Comparison of ENCODE assay signal across 29 cellular contexts in genomic region chr5:62562867-62563266, GRCh38.
"Had no signal": no experiment of that assay in that cellular context is flagged by ENCODE, and none has a peak within 500 bp of the region (broad histone marks: within the 10 kb centered on the region; RNA-seq: fewer than 3 reads in every experiment).

No MANE protein-coding gene starts in this region.

- H3K9me3 ChIP-seq: neutrophil, right lobe of liver, testis had no signal

- H3K27me3 Mint-ChIP-seq: activated CD4-positive, alpha-beta memory T cell treated with anti-CD3 and anti-CD28 coated beads, Interleukin-2, amount 10 ng/mL, durations not matched to agents 7 days and 5 days; activated CD4-positive, alpha-beta T cell treated with anti-CD3 and anti-CD28 coated beads, Interleukin-2, amount 10 ng/mL, durations not matched to agents 7 days and 5 days; activated naive CD4-positive, alpha-beta T cell treated with anti-CD3 and anti-CD28 coated beads, Interleukin-2, amount 10 ng/mL, durations not matched to agents 7 days and 5 days; activated naive CD8-positive, alpha-beta T cell treated with anti-CD3 and anti-CD28 coated beads, Interleukin-2, amount 10 ng/mL, durations not matched to agents 7 days and 5 days; activated T-cell treated with anti-CD3 and anti-CD28 coated beads, Interleukin-2, amount 50 U/mL, for 24 hours; natural killer cell treated with Interleukin-12 subunit alpha and Interleukin-12 subunit beta and Interleukin-15 and Interleukin-18, amount 100 ng/mL, for 72 hours; progenitor cell of endocrine pancreas had no signal

- H3K4me3 ChIP-seq: coronary artery, esophagus muscularis mucosa, heart right ventricle, left lung, lower lobe of right lung, right lobe of liver, testis, transverse colon, uterus had no signal

- H3K4me3 Mint-ChIP-seq: activated CD4-positive, alpha-beta memory T cell treated with anti-CD3 and anti-CD28 coated beads, Interleukin-2, amount 10 ng/mL, durations not matched to agents 7 days and 5 days; activated CD4-positive, alpha-beta T cell treated with anti-CD3 and anti-CD28 coated beads, Interleukin-2, amount 10 ng/mL, durations not matched to agents 7 days and 5 days; activated naive CD4-positive, alpha-beta T cell treated with anti-CD3 and anti-CD28 coated beads, Interleukin-2, amount 10 ng/mL, durations not matched to agents 7 days and 5 days; activated naive CD8-positive, alpha-beta T cell treated with anti-CD3 and anti-CD28 coated beads, Interleukin-2, amount 10 ng/mL, durations not matched to agents 7 days and 5 days; activated T-cell treated with anti-CD3 and anti-CD28 coated beads, Interleukin-2, amount 50 U/mL, for 24 hours; natural killer cell treated with Interleukin-12 subunit alpha and Interleukin-12 subunit beta and Interleukin-15 and Interleukin-18, amount 100 ng/mL, for 72 hours had no signal

- H3K36me3 ChIP-seq: neutrophil, right lobe of liver, uterus had no signal

- DNase-seq: activated CD4-positive, alpha-beta memory T cell treated with anti-CD3 and anti-CD28 coated beads, Interleukin-2, amount 10 ng/mL, durations not matched to agents 7 days and 5 days; activated CD4-positive, alpha-beta T cell treated with anti-CD3 and anti-CD28 coated beads for 1 hour; activated CD4-positive, alpha-beta T cell treated with anti-CD3 and anti-CD28 coated beads, Interleukin-2, amount 10 ng/mL, durations not matched to agents 7 days and 5 days; activated CD8-positive, alpha-beta memory T cell treated with anti-CD3 and anti-CD28 coated beads, Interleukin-2, amount 50 U/mL, for 48 hours; activated gamma-delta T cell; activated naive CD4-positive, alpha-beta T cell treated with anti-CD3 and anti-CD28 coated beads, Interleukin-2, amount 10 ng/mL, durations not matched to agents 7 days and 5 days; activated naive CD8-positive, alpha-beta T cell treated with anti-CD3 and anti-CD28 coated beads, Interleukin-2, amount 10 ng/mL, durations not matched to agents 7 days and 5 days; activated T-cell treated with anti-CD3 and anti-CD28 coated beads, Interleukin-2, amount 50 U/mL, for 24 hours; brain microvascular endothelial cell; foreskin melanocyte; heart right ventricle; left lung; lower lobe of right lung; mesenchymal stem cell; right lobe of liver; stimulated activated CD4-positive, alpha-beta T cell treated with anti-CD3 and anti-CD28 coated beads, Interleukin-12 subunit alpha, Interleukin-12 subunit beta, amount 100 ng/mL, for 4 hours; stimulated activated CD4-positive, alpha-beta T cell treated with anti-CD3 and anti-CD28 coated beads, Interleukin-4, amount 100 ng/mL, for 1 hour; stimulated activated naive CD8-positive, alpha-beta T cell treated with anti-CD3 and anti-CD28 coated beads, Interleukin-15, Interleukin-2, amounts not matched to agents 100 U/mL and 50 U/mL, for 24 hours; T-helper 9 cell; testis; transverse colon; uterus had no signal

- H3K27ac Mint-ChIP-seq: activated CD4-positive, alpha-beta memory T cell treated with anti-CD3 and anti-CD28 coated beads, Interleukin-2, amount 10 ng/mL, durations not matched to agents 7 days and 5 days; activated CD4-positive, alpha-beta T cell treated with anti-CD3 and anti-CD28 coated beads, Interleukin-2, amount 10 ng/mL, durations not matched to agents 7 days and 5 days; activated naive CD4-positive, alpha-beta T cell treated with anti-CD3 and anti-CD28 coated beads, Interleukin-2, amount 10 ng/mL, durations not matched to agents 7 days and 5 days; activated naive CD8-positive, alpha-beta T cell treated with anti-CD3 and anti-CD28 coated beads, Interleukin-2, amount 10 ng/mL, durations not matched to agents 7 days and 5 days; activated T-cell treated with anti-CD3 and anti-CD28 coated beads, Interleukin-2, amount 50 U/mL, for 24 hours; natural killer cell treated with Interleukin-12 subunit alpha and Interleukin-12 subunit beta and Interleukin-15 and Interleukin-18, amount 100 ng/mL, for 72 hours; progenitor cell of endocrine pancreas had no signal

- ATAC-seq: heart right ventricle; left lung; lower lobe of right lung; natural killer cell treated with Interleukin-12 subunit alpha and Interleukin-12 subunit beta and Interleukin-15 and Interleukin-18, amount 100 ng/mL, for 72 hours; right lobe of liver; stimulated activated naive CD8-positive, alpha-beta T cell treated with anti-CD3 and anti-CD28 coated beads, Interleukin-15, Interleukin-2, amounts not matched to agents 100 U/mL and 50 U/mL, for 24 hours had no signal

- H3K4me1 Mint-ChIP-seq: activated CD4-positive, alpha-beta memory T cell treated with anti-CD3 and anti-CD28 coated beads, Interleukin-2, amount 10 ng/mL, durations not matched to agents 7 days and 5 days; activated CD4-positive, alpha-beta T cell treated with anti-CD3 and anti-CD28 coated beads, Interleukin-2, amount 10 ng/mL, durations not matched to agents 7 days and 5 days; activated naive CD4-positive, alpha-beta T cell treated with anti-CD3 and anti-CD28 coated beads, Interleukin-2, amount 10 ng/mL, durations not matched to agents 7 days and 5 days; activated naive CD8-positive, alpha-beta T cell treated with anti-CD3 and anti-CD28 coated beads, Interleukin-2, amount 10 ng/mL, durations not matched to agents 7 days and 5 days had no signal

- FAIRE-seq: astrocyte, islet of Langerhans had no signal

- H3K4me1 ChIP-seq: esophagus muscularis mucosa, heart right ventricle, left lung, lower lobe of right lung, right lobe of liver, testis, transverse colon, uterus had no signal

- H3K27ac ChIP-seq: brain microvascular endothelial cell, coronary artery, esophagus muscularis mucosa, heart right ventricle, left lung, lower lobe of right lung, neutrophil, right lobe of liver, testis, transverse colon, uterus had no signal

- H3K27me3 ChIP-seq: brain microvascular endothelial cell, esophagus muscularis mucosa, heart right ventricle, left lung, neutrophil, right lobe of liver, testis, transverse colon, uterus had no signal
